In genomic region chr1:118487932-118488331, GRCh38 we compare ENCODE assay signal across 27 cellular contexts.
"Had no signal": no experiment of that assay in that cellular context is flagged by ENCODE, and none has a peak within 500 bp of the region (broad histone marks: within the 10 kb centered on the region; RNA-seq: fewer than 3 reads in every experiment).

No MANE protein-coding gene starts in this region.

- H3K4me3 ChIP-seq: left ventricle myocardium inferior, lung, neural progenitor cell, ovary, right atrium auricular region, right lobe of liver, smooth muscle cell, tibial nerve, uterus had no signal

- H3K4me3 Mint-ChIP-seq: mesothelial cell of epicardium; naive B cell; natural killer cell; nephron progenitor cell; neural progenitor cell; stimulated activated memory B cell treated with anti-CD40 and anti-IgM and Interleukin-4, amounts not matched to agents 10 μg/mL and 1 μg/mL and 100 μg/mL, for 72 hours; stimulated activated naive CD8-positive, alpha-beta T cell treated with anti-CD3 and anti-CD28 coated beads, Interleukin-15, amount 100 ng/mL, for 72 hours; type B pancreatic cell had no signal

- H3K4me1 ChIP-seq: left ventricle myocardium inferior, right atrium auricular region, right lobe of liver, tibial nerve, uterus had no signal

- H3K36me3 ChIP-seq: left ventricle myocardium inferior, neural progenitor cell, neutrophil, ovary, right atrium auricular region, right lobe of liver, tibial nerve, uterus had no signal

- H3K9me3 Mint-ChIP-seq: nephron progenitor cell; neural progenitor cell; stimulated activated memory B cell treated with anti-CD40 and anti-IgM and Interleukin-4, amounts not matched to agents 10 μg/mL and 1 μg/mL and 100 μg/mL, for 72 hours; type B pancreatic cell had no signal

- H3K27ac ChIP-seq: left ventricle myocardium inferior, neural progenitor cell, neutrophil, ovary, right atrium auricular region, right lobe of liver, tibial nerve, uterus had no signal

- H3K27me3 Mint-ChIP-seq: naive B cell; stimulated activated naive CD8-positive, alpha-beta T cell treated with anti-CD3 and anti-CD28 coated beads, Interleukin-15, amount 100 ng/mL, for 72 hours had no signal

- H3K27ac Mint-ChIP-seq: mesothelial cell of epicardium; naive B cell; natural killer cell; neural progenitor cell; progenitor cell of endocrine pancreas; stimulated activated memory B cell treated with anti-CD40 and anti-IgM and Interleukin-4, amounts not matched to agents 10 μg/mL and 1 μg/mL and 100 μg/mL, for 72 hours; stimulated activated naive CD8-positive, alpha-beta T cell treated with anti-CD3 and anti-CD28 coated beads, Interleukin-15, amount 100 ng/mL, for 72 hours; type B pancreatic cell had no signal

- DNase-seq: islet precursor cell; left ventricle myocardium inferior; mesendoderm; naive B cell; natural killer cell; nephron progenitor cell; occipital lobe; ovary; right lobe of liver; stimulated activated CD4-positive, alpha-beta T cell treated with anti-CD3 and anti-CD28 coated beads, Interleukin-1b, Interleukin-23, amount 100 ng/mL, for 48 hours; stimulated activated CD4-positive, alpha-beta T cell treated with anti-CD3 and anti-CD28 coated beads, Interleukin-2, amount 100 ng/mL, for 48 hours; stimulated activated CD4-positive, alpha-beta T cell treated with anti-CD3 and anti-CD28 coated beads, Interleukin-4, amount 100 ng/mL, for 4 hours; stimulated activated CD8-positive, alpha-beta memory T cell treated with anti-CD3 and anti-CD28 coated beads, Interleukin-4, amount 100 ng/mL, for 48 hours; stimulated activated naive CD4-positive, alpha-beta T cell treated with Interleukin-2 at 50 U/mL for 16 hours; stimulated activated naive CD8-positive, alpha-beta T cell treated with anti-CD3 and anti-CD28 coated beads, Interleukin-15, amount 100 ng/mL, for 72 hours; substantia nigra; uterus had no signal

- H3K9me3 ChIP-seq: left ventricle myocardium inferior, neutrophil, ovary, right atrium auricular region, right lobe of liver, tibial nerve, uterus had no signal

- H3K27me3 ChIP-seq: neural progenitor cell, neutrophil, ovary, right atrium auricular region, right lobe of liver, tibial nerve, uterus had no signal

- H3K36me3 Mint-ChIP-seq: mesothelial cell of epicardium; naive B cell; neural progenitor cell; stimulated activated memory B cell treated with anti-CD40 and anti-IgM and Interleukin-4, amounts not matched to agents 10 μg/mL and 1 μg/mL and 100 μg/mL, for 72 hours; type B pancreatic cell had no signal

- H2AFZ ChIP-seq: neural progenitor cell had no signal

- ATAC-seq: natural killer cell; right lobe of liver; stimulated activated memory B cell treated with anti-CD40 and anti-IgM and Interleukin-4, amounts not matched to agents 10 μg/mL and 1 μg/mL and 100 μg/mL, for 72 hours; stimulated activated naive CD8-positive, alpha-beta T cell treated with anti-CD3 and anti-CD28 coated beads, Interleukin-15, amount 100 ng/mL, for 72 hours had no signal

- H3K4me2 ChIP-seq: neural progenitor cell, smooth muscle cell had no signal

- H3K4me1 Mint-ChIP-seq: naive B cell; natural killer cell; stimulated activated memory B cell treated with anti-CD40 and anti-IgM and Interleukin-4, amounts not matched to agents 10 μg/mL and 1 μg/mL and 100 μg/mL, for 72 hours; stimulated activated naive CD8-positive, alpha-beta T cell treated with anti-CD3 and anti-CD28 coated beads, Interleukin-15, amount 100 ng/mL, for 72 hours had no signal
